14 cellular contexts compared by ENCODE assay signal in the genomic region with DNA sequence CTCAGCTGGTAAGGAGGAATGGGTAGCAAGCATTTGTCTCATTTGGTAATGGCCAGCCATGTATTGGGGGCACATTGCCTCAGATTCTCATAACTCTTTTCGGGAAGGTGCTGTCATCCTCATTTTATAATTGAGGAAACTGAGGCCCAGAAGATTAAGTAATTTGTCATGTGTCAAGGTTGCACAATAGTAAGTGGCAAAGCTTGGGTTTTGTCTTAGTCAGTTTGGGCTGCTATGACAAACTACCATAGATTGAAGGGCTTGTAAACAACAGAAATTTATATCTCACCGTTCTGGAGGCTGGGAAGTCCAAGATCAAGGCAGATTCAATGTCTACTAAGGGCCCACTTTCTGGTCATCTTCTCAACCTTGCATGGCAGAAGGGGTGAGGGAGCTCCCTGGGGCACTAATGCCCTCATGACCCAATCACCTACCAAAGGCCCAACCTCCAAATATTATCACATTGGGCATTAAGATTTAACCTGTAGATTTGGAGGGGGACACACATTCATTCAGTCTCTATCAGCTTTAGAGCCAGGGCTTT.
A peak's percentile ranks its signal among the peaks of the same experiment; 100 is the strongest.
DNase-seq lines count a peak whose midpoint lies in the region; ATAC-seq and TF ChIP-seq lines count a peak whose summit lies in the region.
"Had no signal": no experiment of that assay in that cellular context is flagged by ENCODE, and none has a peak within 500 bp of the region (broad histone marks: within the 10 kb centered on the region; RNA-seq: fewer than 3 reads in every experiment).

No MANE protein-coding gene starts in this region.

- H3K9me1 ChIP-seq in IMR-90 (ENCODE audit: insufficient read depth, low read length): peaks cover 17% of the 10 kb centered on the region

- H3K4me3 ChIP-seq in IMR-90 (ENCODE audit: insufficient read depth, low read depth, low read length) (no peak overlapping the region), mesenchymal stem cell (ENCODE audit: insufficient read depth in 1 of 2, low read depth in 1 of 2, low read length in 2 of 2) (no peak overlapping the region), OCI-LY7 (ENCODE audit: low read depth, low read length, poor library complexity, severe bottlenecking) (no peak overlapping the region)
- H3K4me3 ChIP-seq: A549 had no signal

- peak overlapping the region; percentile 23 for H2BK5ac ChIP-seq in IMR-90 (ENCODE audit: low read depth, low read length, poor library complexity, severe bottlenecking)
- H2BK5ac ChIP-seq in mesenchymal stem cell (ENCODE audit: low read depth, low read length, poor library complexity, severe bottlenecking): no peak overlapping the region

- TF ChIP-seq RAD21 in IMR-90 (IDR thresholded peaks at IDR 0.05; ENCODE audit: low read length): no peak

- no peak overlapping the region for H3K4ac ChIP-seq in IMR-90 (ENCODE audit: low read depth, low read length)
- no peak overlapping the region for H3K4ac ChIP-seq in mesenchymal stem cell (ENCODE audit: low read depth in 1 of 2, low read length in 2 of 2)

- H4K20me1 ChIP-seq in IMR-90 (ENCODE audit: insufficient read depth, low read length): peaks cover 26% of the 10 kb centered on the region
- no peaks in the 10 kb centered on the region for H4K20me1 ChIP-seq in OCI-LY7 (ENCODE audit: insufficient read depth, low read length)

- H2BK20ac ChIP-seq in IMR-90 (ENCODE audit: low read depth, low read length): no peak overlapping the region

- DNase-seq in IMR-90 (no peak), mesenchymal stem cell (no peak), substantia nigra (lab: John Stamatoyannopoulos, UW) (no peak), OCI-LY7 (ENCODE audit: low spot score) (no peak), NCI-H82 (lab: John Stamatoyannopoulos, UW) (no peak)
- no peak for DNase-seq in effector memory CD8-positive, alpha-beta T cell
- DNase-seq: CD4-positive, CD25-positive, alpha-beta regulatory T cell; DMS53; GF-D8 had no signal

- H3K9me3 ChIP-seq in IMR-90 (ENCODE audit: control insufficient read depth, insufficient read depth, low read length) (no peaks in the 10 kb centered on the region), mesenchymal stem cell (ENCODE audit: control insufficient read depth, low read length) (no peaks in the 10 kb centered on the region), OCI-LY7 (ENCODE audit: low read length) (no peaks in the 10 kb centered on the region)
- H3K9me3 ChIP-seq: A549 had no signal

- intact Hi-C loops in IMR-90 (cut with micrococcal nuclease): no loop called here
- intact Hi-C loops in OCI-LY7 (cut with micrococcal nuclease; ENCODE audit: unreplicated experiment): no loop called here

- TF ChIP-seq POLR2A in IMR-90 (IDR thresholded peaks at IDR 0.05; ENCODE audit: low read depth, low read length): no peak

- POLR2A ChIA-PET in IMR-90 (lab: Charles Lee; ENCODE audit: unreplicated experiment): no interaction called here
- POLR2A ChIA-PET in OCI-LY7 (lab: Charles Lee): no interaction called here

- no TSS peak for BruUV-seq in IMR-90 (replicated peaks; lab: Mats Ljungman, UMichigan)
- no TSS peak for BruUV-seq in OCI-LY7 (replicated peaks; lab: Mats Ljungman, UMichigan)

- peak overlapping the region in 1 of 2 experiments; percentile 17 for H2BK12ac ChIP-seq in mesenchymal stem cell (ENCODE audit: low read length in 2 of 2)

- H2BK120ac ChIP-seq in IMR-90 (ENCODE audit: low read depth, low read length) (no peak overlapping the region), mesenchymal stem cell (ENCODE audit: low read depth, low read length) (no peak overlapping the region)

- H4K8ac ChIP-seq in IMR-90 (ENCODE audit: low read depth in 2 of 2, low read length in 2 of 2) (peak overlapping the region in 1 of 2 experiments; percentile 64; a peak in 1 of 4 replicates), mesenchymal stem cell (ENCODE audit: low read length) (peak overlapping the region; percentile 85)

- H2AK9ac ChIP-seq in IMR-90 (replicated peaks; ENCODE audit: low read depth, low read length, poor library complexity): no peak overlapping the region

- CTCF ChIA-PET in IMR-90 (lab: Yijun Ruan, JAX) (interaction anchor here (1.2 kb wide), 1 partner anchor 100 kb away, joined by 5 read pairs; no protein-coding TSS in a partner anchor), OCI-LY7 (lab: Charles Lee; ENCODE audit: unreplicated experiment) (no interaction called here)

- H4K5ac ChIP-seq in IMR-90 (ENCODE audit: low read depth, low read length): no peak overlapping the region

- H3K79me1 ChIP-seq in IMR-90 (ENCODE audit: low read depth in 1 of 2, low read length in 2 of 2) (peaks cover 41 to 79% of the 10 kb centered on the region in 2 experiments), mesenchymal stem cell (replicated peaks; ENCODE audit: low read length, poor library complexity, severe bottlenecking) (peaks cover 30% of the 10 kb centered on the region)

- H3K18ac ChIP-seq in IMR-90 (ENCODE audit: low read depth, low read length) (no peak overlapping the region), mesenchymal stem cell (ENCODE audit: low read depth in 1 of 2, low read length in 2 of 2) (peak overlapping the region in 1 of 2 experiments; percentile 37)

- no peak overlapping the region for H3K14ac ChIP-seq in IMR-90 (replicated peaks; ENCODE audit: low read depth, low read length)
- no peak overlapping the region for H3K14ac ChIP-seq in mesenchymal stem cell (ENCODE audit: low read length in 2 of 2)

- H3K4me3 Mint-ChIP-seq in effector memory CD8-positive, alpha-beta T cell: no peak overlapping the region
- H3K4me3 Mint-ChIP-seq: CD4-positive, CD25-positive, alpha-beta regulatory T cell had no signal

- no CpG with 5 or more reads among the region's 2 CpGs for WGBS in IMR-90 (ENCODE audit: extremely low coverage in 2 of 2, insufficient read length in 1 of 2), 2 experiments
- WGBS in mesenchymal stem cell: 96% methylated on average over 2 of the region's 2 CpGs

- H3K23ac ChIP-seq in IMR-90 (ENCODE audit: low read depth, low read length): no peak overlapping the region
- H3K23ac ChIP-seq in mesenchymal stem cell (ENCODE audit: low read length in 2 of 2): no peak overlapping the region

- H3K9me3 Mint-ChIP-seq in effector memory CD8-positive, alpha-beta T cell: no peaks in the 10 kb centered on the region
- H3K9me3 Mint-ChIP-seq: IgD-negative memory B cell had no signal

- H2BK15ac ChIP-seq in IMR-90 (ENCODE audit: low read depth, low read length) (no peak overlapping the region), mesenchymal stem cell (ENCODE audit: low read depth, poor library complexity, severe bottlenecking) (no peak overlapping the region)

- H3K36me3 ChIP-seq in IMR-90 (ENCODE audit: control insufficient read depth, insufficient read depth, low read length) (peaks cover 13% of the 10 kb centered on the region), mesenchymal stem cell (ENCODE audit: control insufficient read depth in 1 of 2, insufficient read depth in 2 of 2, low read depth in 1 of 2, low read length in 2 of 2) (peaks cover 6 to 63% of the 10 kb centered on the region in 2 experiments), OCI-LY7 (ENCODE audit: insufficient read depth, low read length) (no peaks in the 10 kb centered on the region)

- H3K36me3 Mint-ChIP-seq in effector memory CD8-positive, alpha-beta T cell (ENCODE audit: insufficient read depth): no peaks in the 10 kb centered on the region
- H3K36me3 Mint-ChIP-seq: CD4-positive, CD25-positive, alpha-beta regulatory T cell; IgD-negative memory B cell had no signal

- no peaks in the 10 kb centered on the region for H3K79me2 ChIP-seq in OCI-LY7 (ENCODE audit: insufficient read depth, low read depth, low read length)

- no peak overlapping the region for H3K4me2 ChIP-seq in IMR-90 (ENCODE audit: low read depth, low read length)
- no peak overlapping the region for H3K4me2 ChIP-seq in mesenchymal stem cell (ENCODE audit: low read length, poor library complexity, severe bottlenecking)
- H3K4me2 ChIP-seq in OCI-LY7 (ENCODE audit: low read length): no peak overlapping the region
- H3K4me2 ChIP-seq: A549 had no signal

- H3K4me1 ChIP-seq in IMR-90 (ENCODE audit: control insufficient read depth, insufficient read depth, low read length) (peaks cover 8% of the 10 kb centered on the region; the same call in 1 of the 2 replicates), mesenchymal stem cell (ENCODE audit: control insufficient read depth, insufficient read depth, low read depth, low read length) (peaks cover 5% of the 10 kb centered on the region), OCI-LY7 (ENCODE audit: insufficient read depth, low read length, poor library complexity, severe bottlenecking) (no peaks in the 10 kb centered on the region)

- no peaks in the 10 kb centered on the region for H3K27me3 ChIP-seq in IMR-90 (ENCODE audit: control insufficient read depth, insufficient read depth, low read length)
- H3K27me3 ChIP-seq in mesenchymal stem cell (ENCODE audit: control insufficient read depth in 1 of 2, insufficient read depth in 1 of 2, low read length in 2 of 2): no peaks in the 10 kb centered on the region

- H3K9ac ChIP-seq in IMR-90 (ENCODE audit: low read depth, low read length) (no peak overlapping the region), mesenchymal stem cell (ENCODE audit: low read length) (no peak overlapping the region)

- H4K91ac ChIP-seq in IMR-90 (ENCODE audit: insufficient read depth, low read depth, low read length) (no peak overlapping the region), mesenchymal stem cell (ENCODE audit: low read length) (no peak overlapping the region)

- H2AK5ac ChIP-seq in IMR-90 (ENCODE audit: low read depth, low read length) (no peak overlapping the region), mesenchymal stem cell (ENCODE audit: low read length, severe bottlenecking) (peak overlapping the region; percentile 41)

- dilution Hi-C loops in IMR-90 (cut with HindIII; ENCODE audit: low sequenced_read_pairs, unreplicated experiment): no loop called here

- H3K27me3 Mint-ChIP-seq in effector memory CD8-positive, alpha-beta T cell: no peaks in the 10 kb centered on the region
- H3K27me3 Mint-ChIP-seq: IgD-negative memory B cell had no signal

- no peak for TF ChIP-seq CTCF in IMR-90 (conservative IDR thresholded peaks at IDR 0.05; ENCODE audit: low read depth, low read length)
- TF ChIP-seq CTCF in OCI-LY7 (conservative IDR thresholded peaks at IDR 0.05; ENCODE audit: low read length): no peak

- H2AFZ ChIP-seq in IMR-90 (replicated peaks; ENCODE audit: low read length, poor library complexity) (no peak overlapping the region), mesenchymal stem cell (ENCODE audit: low read depth, low read length) (no peak overlapping the region), OCI-LY7 (ENCODE audit: low read length) (no peak overlapping the region)

- H3K56ac ChIP-seq in IMR-90 (ENCODE audit: extremely low read depth, insufficient read depth, low read length): no peak overlapping the region

- no peaks in the 10 kb centered on the region for H3K9me2 ChIP-seq in OCI-LY7 (ENCODE audit: insufficient read depth, low read length)

- no peak for ATAC-seq in IMR-90 (ENCODE audit: low read depth)
- ATAC-seq in HG03521 (IDR thresholded peaks at IDR 0.05; ENCODE audit: unreplicated experiment): no peak
- no peak for ATAC-seq in effector memory CD8-positive, alpha-beta T cell (replicated peaks)
- ATAC-seq: HCT116 had no signal

- H3K4me1 Mint-ChIP-seq in effector memory CD8-positive, alpha-beta T cell (ENCODE audit: low read depth in 2 of 2): no peaks in the 10 kb centered on the region

- in situ Hi-C loops in IMR-90 (cut with MboI; ENCODE audit: low sequenced_read_pairs): no loop called here

- H3K27ac ChIP-seq in IMR-90 (ENCODE audit: insufficient read depth, low read length) (no peak overlapping the region), cingulate gyrus (ENCODE audit: low read depth, low read length) (peak overlapping the region; percentile 51), mesenchymal stem cell (ENCODE audit: low read length, poor library complexity, severe bottlenecking) (no peak overlapping the region), substantia nigra (ENCODE audit: low read depth, low read length, poor library complexity, severe bottlenecking) (peak overlapping the region; percentile 67), OCI-LY7 (ENCODE audit: low read depth, low read length, poor library complexity, severe bottlenecking) (no peak overlapping the region)

- no peak overlapping the region for H3K27ac Mint-ChIP-seq in effector memory CD8-positive, alpha-beta T cell
- H3K27ac Mint-ChIP-seq: CD4-positive, CD25-positive, alpha-beta regulatory T cell; IgD-negative memory B cell had no signal

Comparison
In these comparisons a context has a peak if more than half of its experiments do, and no peak if none do; other contexts are left out.
1. H3K27ac ChIP-seq: peak in cingulate gyrus (single experiment) and substantia nigra (single experiment); none in IMR-90 (single experiment), mesenchymal stem cell (single experiment) and OCI-LY7 (single experiment).